8 cellular contexts compared by ENCODE assay signal in the genomic region with DNA sequence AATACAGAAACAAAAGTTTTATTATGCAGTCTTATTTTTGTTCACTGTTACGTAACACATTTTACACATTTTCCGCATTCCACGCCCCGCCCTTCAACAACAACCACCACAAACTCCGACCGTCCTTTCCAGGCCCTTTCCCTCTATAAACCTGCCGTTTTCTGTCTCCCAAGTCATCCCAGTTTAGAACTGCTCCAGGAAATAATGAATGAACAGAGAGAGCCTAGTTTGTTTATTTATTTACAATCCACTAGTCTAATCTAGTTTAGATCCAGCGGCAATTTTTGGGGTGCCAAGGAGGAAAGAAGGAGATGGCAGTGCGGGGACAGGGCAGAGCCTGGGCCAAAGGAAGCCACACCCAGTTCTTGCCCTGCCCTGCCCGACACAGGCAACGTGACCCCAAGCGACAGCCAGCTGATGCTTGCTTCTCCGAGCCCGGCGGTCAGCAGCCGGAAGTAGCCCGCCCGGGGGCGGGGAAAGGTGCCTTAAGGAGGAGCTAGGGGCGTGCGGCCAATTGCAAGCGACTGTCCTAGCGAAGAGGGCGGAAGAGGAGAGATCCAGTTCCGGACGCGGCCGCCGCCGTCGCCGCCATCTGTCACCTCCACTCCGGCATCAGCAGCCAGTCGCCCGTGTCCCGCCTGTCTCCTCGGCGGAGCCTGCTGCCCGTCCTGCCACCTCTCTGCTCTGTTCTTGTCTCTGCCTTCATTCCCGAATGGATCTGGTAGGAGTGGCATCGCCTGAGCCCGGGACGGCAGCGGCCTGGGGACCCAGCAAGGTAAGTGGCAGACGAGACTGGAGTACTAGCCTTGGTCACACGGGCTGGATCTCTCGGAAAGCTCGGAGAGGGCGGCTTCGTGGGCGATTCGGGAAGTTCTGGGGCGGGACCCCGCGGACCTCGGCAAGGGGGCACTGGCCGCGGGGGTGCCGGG. TPM values are rescaled to one million over a fixed set of nuclear protein-coding genes. Genes with fewer than 3 reads are reported as not detected.
DNase-seq lines count a peak whose midpoint lies in the region; ATAC-seq lines count a peak whose summit lies in the region.

TSS of gene RIOK3 (plus strand) at position 560 of the 929 bp plus-strand sequence. CDS start at position 713, 153 bp downstream.

- POLR2A ChIA-PET in activated CD4-positive, alpha-beta T cell treated with anti-CD3 and anti-CD28 coated beads, Interleukin-2, amount 10 ng/mL, durations not matched to agents 7 days and 5 days (lab: Charles Lee), result no interaction called here

- H3K36me3 Mint-ChIP-seq in activated CD4-positive, alpha-beta T cell treated with anti-CD3 and anti-CD28 coated beads, Interleukin-2, amount 10 ng/mL, durations not matched to agents 7 days and 5 days (ENCODE audit: low read depth), result peaks cover 14% of the 10 kb centered on the region

- H3K9ac ChIP-seq in BLaER1, result peak within 1 kb of the TSS; percentile 86

- peaks cover 37% of the 10 kb centered on the region for H3K4me1 ChIP-seq in BLaER1

- DNase-seq in NCI-H69 (lab: John Stamatoyannopoulos, UW) (peak; percentile 100), cortex of kidney (lab: John Stamatoyannopoulos, UW) (peak; percentile 57), left kidney (ENCODE audit: low read depth, low spot score) (peak; percentile 98)
- peak; percentile 93 for DNase-seq in activated CD4-positive, alpha-beta T cell treated with anti-CD3 and anti-CD28 coated beads, Interleukin-2, amount 10 ng/mL, durations not matched to agents 7 days and 5 days
- peak; percentile 92 to 95 for DNase-seq in stimulated activated CD4-positive, alpha-beta T cell treated with anti-CD3 and anti-CD28 coated beads, Interleukin-2, amount 100 ng/mL, for 24 hours

- H3K27me3 ChIP-seq in BLaER1, result no peaks in the 10 kb centered on the region

- H3K4me2 ChIP-seq in BLaER1, result peak within 1 kb of the TSS; percentile 94

- no peaks in the 10 kb centered on the region for H3K9me3 ChIP-seq in BLaER1

- peak within 1 kb of the TSS; percentile 96 for H3K4me3 Mint-ChIP-seq in activated CD4-positive, alpha-beta T cell treated with anti-CD3 and anti-CD28 coated beads, Interleukin-2, amount 10 ng/mL, durations not matched to agents 7 days and 5 days

- H3K4me1 Mint-ChIP-seq in activated CD4-positive, alpha-beta T cell treated with anti-CD3 and anti-CD28 coated beads, Interleukin-2, amount 10 ng/mL, durations not matched to agents 7 days and 5 days, result peaks cover 53% of the 10 kb centered on the region

- peak within 1 kb of the TSS; percentile 61 for H3K27ac ChIP-seq in BLaER1

- H3K9me3 Mint-ChIP-seq in activated CD4-positive, alpha-beta T cell treated with anti-CD3 and anti-CD28 coated beads, Interleukin-2, amount 10 ng/mL, durations not matched to agents 7 days and 5 days, result no peaks in the 10 kb centered on the region

- peaks cover 14% of the 10 kb centered on the region for H3K36me3 ChIP-seq in BLaER1

- peak within 1 kb of the TSS; percentile 82 for H3K4me3 ChIP-seq in BLaER1

- H4K20me1 ChIP-seq in BLaER1, result peaks cover 46% of the 10 kb centered on the region

- H3K27me3 Mint-ChIP-seq in activated CD4-positive, alpha-beta T cell treated with anti-CD3 and anti-CD28 coated beads, Interleukin-2, amount 10 ng/mL, durations not matched to agents 7 days and 5 days, result no peaks in the 10 kb centered on the region

- CTCF ChIA-PET in activated CD4-positive, alpha-beta T cell treated with anti-CD3 and anti-CD28 coated beads, Interleukin-2, amount 10 ng/mL, durations not matched to agents 7 days and 5 days (lab: Charles Lee), result interaction anchor here (0.9 to 2.1 kb wide), 4 partner anchors 10 to 128 kb away, joined by 3 to 11 read pairs (median 6); no protein-coding TSS in a partner anchor

- H3K27ac Mint-ChIP-seq in activated CD4-positive, alpha-beta T cell treated with anti-CD3 and anti-CD28 coated beads, Interleukin-2, amount 10 ng/mL, durations not matched to agents 7 days and 5 days, result peak within 1 kb of the TSS; percentile 92

- ATAC-seq in GM19328 (IDR thresholded peaks at IDR 0.05; ENCODE audit: unreplicated experiment) (peak; percentile 96), HG03520 (IDR thresholded peaks at IDR 0.05; ENCODE audit: unreplicated experiment) (peak; percentile 96)

RNA-seq across cellular contexts. Expression of gene RIOK3, which starts in this region (rescaled TPM):
- 10 to 100 TPM; 55.4 to 69.3 TPM for total RNA-seq in activated CD4-positive, alpha-beta T cell treated with anti-CD3 and anti-CD28 coated beads, Interleukin-2, amount 10 ng/mL, durations not matched to agents 7 days and 5 days

Comparison
In these comparisons a context has a peak if more than half of its experiments do, and no peak if none do; other contexts are left out.
1. Peak in every context shown above with its lines: DNase-seq, ATAC-seq, H3K4me3 ChIP-seq and H3K27ac ChIP-seq.